1 cellular context compared by ENCODE assay signal in the genomic region with DNA sequence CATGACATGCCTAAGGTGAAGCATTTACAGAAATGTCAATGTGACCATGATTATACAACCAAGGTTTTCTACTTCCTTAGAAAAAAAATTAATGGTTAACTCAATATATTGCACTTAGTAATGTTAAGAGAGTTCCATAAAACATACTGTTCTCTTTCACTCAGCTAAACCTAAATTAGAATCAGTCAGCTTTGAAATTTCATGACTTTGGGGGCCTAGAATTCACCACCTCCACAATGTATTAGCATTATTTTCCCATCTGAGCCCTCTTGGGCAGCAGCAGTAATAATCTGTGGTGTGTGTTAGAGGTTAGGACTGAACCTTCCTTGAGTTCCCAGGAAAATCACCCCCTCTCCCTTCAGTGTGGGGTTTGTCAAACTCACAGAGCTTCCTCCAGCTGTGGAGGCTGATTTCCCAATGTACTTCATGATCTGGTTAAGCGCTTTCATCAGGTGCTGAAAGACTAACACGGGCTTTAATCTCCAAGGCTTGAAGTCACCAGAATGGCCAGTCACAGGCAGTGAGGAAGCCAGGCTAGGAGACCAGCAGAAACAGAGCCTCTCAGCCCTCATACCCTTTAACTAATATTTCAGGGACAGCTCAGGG.
TF ChIP-seq lines count a peak whose summit lies in the region.

No MANE protein-coding gene starts in this region.

TF ChIP-seq in A549, 52 proteins besides CTCF, POLR2A, EP300 and RAD21 (continued from another document):
- TF ChIP-seq, protein P1, sequence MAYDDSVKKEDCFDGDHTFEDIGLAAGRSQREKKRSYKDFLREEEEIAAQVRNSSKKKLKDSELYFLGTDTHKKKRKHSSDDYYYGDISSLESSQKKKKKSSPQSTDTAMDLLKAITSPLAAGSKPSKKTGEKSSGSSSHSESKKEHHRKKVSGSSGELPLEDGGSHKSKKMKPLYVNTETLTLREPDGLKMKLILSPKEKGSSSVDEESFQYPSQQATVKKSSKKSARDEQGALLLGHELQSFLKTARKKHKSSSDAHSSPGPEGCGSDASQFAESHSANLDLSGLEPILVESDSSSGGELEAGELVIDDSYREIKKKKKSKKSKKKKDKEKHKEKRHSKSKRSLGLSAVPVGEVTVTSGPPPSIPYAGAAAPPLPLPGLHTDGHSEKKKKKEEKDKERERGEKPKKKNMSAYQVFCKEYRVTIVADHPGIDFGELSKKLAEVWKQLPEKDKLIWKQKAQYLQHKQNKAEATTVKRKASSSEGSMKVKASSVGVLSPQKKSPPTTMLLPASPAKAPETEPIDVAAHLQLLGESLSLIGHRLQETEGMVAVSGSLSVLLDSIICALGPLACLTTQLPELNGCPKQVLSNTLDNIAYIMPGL (CRISPR knock-in tag; IDR thresholded peaks at IDR 0.05; ENCODE audit: borderline replicate concordance), result no peak
- TF ChIP-seq BHLHE40 (IDR thresholded peaks at IDR 0.05; ENCODE audit: low read depth, low read length) (no peak), NPAS2 (CRISPR knock-in tag; IDR thresholded peaks at IDR 0.05; ENCODE audit: borderline replicate concordance) (no peak), SMC3 (IDR thresholded peaks at IDR 0.05) (no peak), ZNF302 (CRISPR knock-in tag; IDR thresholded peaks at IDR 0.05) (no peak), RFX5 (IDR thresholded peaks at IDR 0.05) (no peak), NFE2L2 (conservative IDR thresholded peaks at IDR 0.05; ENCODE audit: low read length) (no peak), CBX2 (IDR thresholded peaks at IDR 0.05; ENCODE audit: borderline replicate concordance, low read depth) (no peak), BCL3 (IDR thresholded peaks at IDR 0.05) (no peak)
- TF ChIP-seq, protein P2, sequence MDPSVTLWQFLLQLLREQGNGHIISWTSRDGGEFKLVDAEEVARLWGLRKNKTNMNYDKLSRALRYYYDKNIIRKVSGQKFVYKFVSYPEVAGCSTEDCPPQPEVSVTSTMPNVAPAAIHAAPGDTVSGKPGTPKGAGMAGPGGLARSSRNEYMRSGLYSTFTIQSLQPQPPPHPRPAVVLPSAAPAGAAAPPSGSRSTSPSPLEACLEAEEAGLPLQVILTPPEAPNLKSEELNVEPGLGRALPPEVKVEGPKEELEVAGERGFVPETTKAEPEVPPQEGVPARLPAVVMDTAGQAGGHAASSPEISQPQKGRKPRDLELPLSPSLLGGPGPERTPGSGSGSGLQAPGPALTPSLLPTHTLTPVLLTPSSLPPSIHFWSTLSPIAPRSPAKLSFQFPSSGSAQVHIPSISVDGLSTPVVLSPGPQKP (IDR thresholded peaks at IDR 0.05; ENCODE audit: low read depth, low read length), result no peak
- TF ChIP-seq, protein P3, sequence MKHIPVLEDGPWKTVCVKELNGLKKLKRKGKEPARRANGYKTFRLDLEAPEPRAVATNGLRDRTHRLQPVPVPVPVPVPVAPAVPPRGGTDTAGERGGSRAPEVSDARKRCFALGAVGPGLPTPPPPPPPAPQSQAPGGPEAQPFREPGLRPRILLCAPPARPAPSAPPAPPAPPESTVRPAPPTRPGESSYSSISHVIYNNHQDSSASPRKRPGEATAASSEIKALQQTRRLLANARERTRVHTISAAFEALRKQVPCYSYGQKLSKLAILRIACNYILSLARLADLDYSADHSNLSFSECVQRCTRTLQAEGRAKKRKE (CRISPR knock-in tag; IDR thresholded peaks at IDR 0.05; ENCODE audit: low read depth), result no peak
